In the genomic region with DNA sequence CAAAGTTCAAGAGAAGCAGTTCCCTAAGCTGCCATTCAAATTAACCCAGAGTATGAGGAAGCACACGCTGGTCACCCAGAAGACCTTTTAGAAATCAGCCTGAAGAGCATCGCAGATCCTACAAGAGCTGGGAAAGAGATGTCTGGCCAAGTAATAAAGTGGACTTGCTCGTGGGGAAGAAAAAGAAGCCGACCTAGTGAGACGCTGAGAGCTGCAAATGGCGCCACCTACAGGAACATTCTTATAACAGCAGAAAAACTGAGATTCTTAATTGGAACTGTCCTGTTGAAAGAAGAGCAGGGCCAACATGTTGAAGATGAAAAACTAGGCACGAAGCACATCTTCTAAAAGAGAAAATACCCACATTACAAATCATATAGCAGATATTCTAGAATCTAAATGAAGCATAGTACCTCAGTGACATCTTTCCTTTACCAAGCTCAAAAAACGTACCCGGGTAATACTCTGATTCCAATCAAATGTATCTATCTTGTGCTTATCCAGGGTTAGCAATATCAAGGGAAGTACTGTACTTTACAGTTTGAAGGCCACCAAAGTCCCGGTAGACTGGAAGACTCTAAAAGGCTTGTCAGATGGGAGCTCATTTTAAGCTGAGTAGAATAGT, we compare ENCODE assay signal across 8 cellular contexts. TPM values are rescaled to one million over a fixed set of nuclear protein-coding genes. Genes with fewer than 3 reads are reported as not detected.
DNase-seq lines count a peak whose midpoint lies in the region; ATAC-seq, FAIRE-seq and TF ChIP-seq lines count a peak whose summit lies in the region.

No MANE protein-coding gene starts in this region.

- FAIRE-seq in D721Med (lab: Jason Lieb, UNC), result no peak
- FAIRE-seq in endometrium (lab: Jason Lieb, UNC), result peak; percentile 92

- peaks cover 31% of the 10 kb centered on the region for H3K4me1 Mint-ChIP-seq in activated CD4-positive, alpha-beta memory T cell treated with anti-CD3 and anti-CD28 coated beads for 36 hours (ENCODE audit: low read depth)

- peak; percentile 43 for ATAC-seq in HG02885 (IDR thresholded peaks at IDR 0.05; ENCODE audit: poor library complexity, unreplicated experiment)
- no peak for ATAC-seq in HG02973 (IDR thresholded peaks at IDR 0.05; ENCODE audit: unreplicated experiment)

- intact Hi-C loops in activated CD4-positive, alpha-beta memory T cell treated with anti-CD3 and anti-CD28 coated beads for 36 hours (cut with micrococcal nuclease), result loop anchor here (1.0 to 5.0 kb wide), 8 partner anchors 25 to 283 kb away; no protein-coding TSS in a partner anchor

- DNase-seq in D721Med (ENCODE audit: insufficient read length, low spot score) (no peak), NCI-H510A (lab: John Stamatoyannopoulos, UW) (peak; percentile 37), midbrain (lab: John Stamatoyannopoulos, UW) (peak; percentile 87), superior temporal gyrus (ENCODE audit: extremely low spot score) (peak; percentile 97)
- DNase-seq in activated CD4-positive, alpha-beta memory T cell treated with anti-CD3 and anti-CD28 coated beads for 36 hours, result peak; percentile 64

- H3K4me3 Mint-ChIP-seq in activated CD4-positive, alpha-beta memory T cell treated with anti-CD3 and anti-CD28 coated beads for 36 hours, result no peak overlapping the region

- peak; percentile 82 for TF ChIP-seq CTCF in D721Med (IDR thresholded peaks at IDR 0.05; ENCODE audit: insufficient read depth, missing control alignments)

- POLR2A ChIA-PET in activated CD4-positive, alpha-beta memory T cell treated with anti-CD3 and anti-CD28 coated beads for 36 hours (lab: Charles Lee), result interaction anchor here (0.5 to 1.7 kb wide), 3 partner anchors 18 to 179 kb away, joined by 3 to 7 read pairs (median 3); no protein-coding TSS in a partner anchor

- H3K9me3 Mint-ChIP-seq in activated CD4-positive, alpha-beta memory T cell treated with anti-CD3 and anti-CD28 coated beads for 36 hours, result no peaks in the 10 kb centered on the region

- H3K27me3 Mint-ChIP-seq in activated CD4-positive, alpha-beta memory T cell treated with anti-CD3 and anti-CD28 coated beads for 36 hours, result no peaks in the 10 kb centered on the region

- H3K27ac Mint-ChIP-seq in activated CD4-positive, alpha-beta memory T cell treated with anti-CD3 and anti-CD28 coated beads for 36 hours, result no peak overlapping the region

- CTCF ChIA-PET in activated CD4-positive, alpha-beta memory T cell treated with anti-CD3 and anti-CD28 coated beads for 36 hours (lab: Charles Lee), result interaction anchor here (0.6 to 4.5 kb wide), 71 partner anchors 9 to 602 kb away, joined by 3 to 78 read pairs (median 4); partner anchors contain the start of gene PSAT1

- H3K36me3 Mint-ChIP-seq in activated CD4-positive, alpha-beta memory T cell treated with anti-CD3 and anti-CD28 coated beads for 36 hours, result peaks cover 1% of the 10 kb centered on the region

RNA-seq across cellular contexts. Expression of gene GNAQ, which starts 3.9 kb away (rescaled TPM):
- 10 to 100 TPM; 25.9 to 26.1 TPM for total RNA-seq in activated CD4-positive, alpha-beta memory T cell treated with anti-CD3 and anti-CD28 coated beads for 36 hours
